16 cellular contexts compared by ENCODE assay signal in genomic region chr15:98721166-98721565, GRCh38.
A peak's percentile ranks its signal among the peaks of the same experiment; 100 is the strongest.
DNase-seq lines count a peak whose midpoint lies in the region; ATAC-seq and TF ChIP-seq lines count a peak whose summit lies in the region.
"Had no signal": no experiment of that assay in that cellular context is flagged by ENCODE, and none has a peak within 500 bp of the region (broad histone marks: within the 10 kb centered on the region; RNA-seq: fewer than 3 reads in every experiment).

No MANE protein-coding gene starts in this region.

- no peaks in the 10 kb centered on the region for H3K27me3 Mint-ChIP-seq in Caco-2 (ENCODE audit: insufficient read depth, unreplicated experiment)
- no peaks in the 10 kb centered on the region for H3K27me3 Mint-ChIP-seq in naive thymus-derived CD4-positive, alpha-beta T cell

- peaks cover 63% of the 10 kb centered on the region for H3K4me1 Mint-ChIP-seq in Caco-2 (ENCODE audit: low read depth, unreplicated experiment)
- peaks cover 30 to 97% (median 92%) of the 10 kb centered on the region in 7 donors for H3K4me1 Mint-ChIP-seq in naive thymus-derived CD4-positive, alpha-beta T cell

- no peak overlapping the region for H3K4me3 Mint-ChIP-seq in Caco-2 (ENCODE audit: unreplicated experiment)
- H3K4me3 Mint-ChIP-seq in naive thymus-derived CD4-positive, alpha-beta T cell = peak overlapping the region in 9 of 10 donors; percentile 30 to 62 (median 54)

- H3K36me3 ChIP-seq in right atrium auricular region (no peaks in the 10 kb centered on the region), Caco-2 (ENCODE audit: control insufficient read depth, insufficient read depth, low read length) (no peaks in the 10 kb centered on the region)
- H3K36me3 ChIP-seq in naive thymus-derived CD4-positive, alpha-beta T cell (ENCODE audit: control insufficient read depth in 2 of 3, insufficient read depth in 3 of 3, low read length in 3 of 3) = no peaks in the 10 kb centered on the region

- ATAC-seq in naive thymus-derived CD4-positive, alpha-beta T cell = no peak
- no peak for ATAC-seq in GM18511 (IDR thresholded peaks at IDR 0.05; ENCODE audit: unreplicated experiment)
- ATAC-seq: HCT116, K562 had no signal

- peak overlapping the region; percentile 85 to 90 for H3K27ac ChIP-seq in right atrium auricular region
- no peak overlapping the region for H3K27ac ChIP-seq in naive thymus-derived CD4-positive, alpha-beta T cell (ENCODE audit: low read depth, low read length)

- H3K9me3 ChIP-seq in right atrium auricular region (no peaks in the 10 kb centered on the region), Caco-2 (no peaks in the 10 kb centered on the region)
- H3K9me3 ChIP-seq in naive thymus-derived CD4-positive, alpha-beta T cell (ENCODE audit: control insufficient read depth in 2 of 3, low read length in 3 of 3) = no peaks in the 10 kb centered on the region

- H3K27ac Mint-ChIP-seq in Caco-2 (ENCODE audit: unreplicated experiment) = peak overlapping the region; percentile 94
- H3K27ac Mint-ChIP-seq in naive thymus-derived CD4-positive, alpha-beta T cell = peak overlapping the region in 6 of 9 donors; percentile 4 to 43 (median 31)

- no peaks in the 10 kb centered on the region for H3K9me3 Mint-ChIP-seq in Caco-2 (ENCODE audit: unreplicated experiment)
- H3K9me3 Mint-ChIP-seq in naive thymus-derived CD4-positive, alpha-beta T cell = no peaks in the 10 kb centered on the region

- no peak for TF ChIP-seq CTCF in right atrium auricular region (IDR thresholded peaks at IDR 0.05)
- no peak for TF ChIP-seq CTCF in Caco-2 (IDR thresholded peaks at IDR 0.05; ENCODE audit: insufficient read depth in 1 of 2, low read depth in 1 of 2, low read length in 1 of 2, severe bottlenecking in 1 of 2, unreplicated experiment in 1 of 2)

- H3K4me3 ChIP-seq in right atrium auricular region = no peak overlapping the region
- H3K4me3 ChIP-seq in Caco-2 (ENCODE audit: low read depth, low read length) = no peak overlapping the region
- no peak overlapping the region for H3K4me3 ChIP-seq in naive thymus-derived CD4-positive, alpha-beta T cell (ENCODE audit: low read length)
- H3K4me3 ChIP-seq: K562 had no signal

- no TSS peak for BruUV-seq in Caco-2 (replicated peaks; lab: Mats Ljungman, UMichigan)

- CTCF ChIA-PET in Caco-2 (lab: Charles Lee) = no interaction called here
- CTCF ChIA-PET in naive thymus-derived CD4-positive, alpha-beta T cell (lab: Charles Lee) = no interaction called here

- POLR2A ChIA-PET in Caco-2 (lab: Charles Lee) = no interaction called here
- POLR2A ChIA-PET in naive thymus-derived CD4-positive, alpha-beta T cell (lab: Charles Lee) = no interaction called here

- intact Hi-C loops in cardiac septum (cut with DNase I) = loop anchor here (2.0 to 10.0 kb wide), 2 partner anchors 46 to 56 kb away; no protein-coding TSS in a partner anchor
- intact Hi-C loops in Caco-2 (cut with micrococcal nuclease; ENCODE audit: unreplicated experiment) = loop anchor here (5.0 kb wide), 1 partner anchor 69 kb away; no protein-coding TSS in a partner anchor
- intact Hi-C loops in naive thymus-derived CD4-positive, alpha-beta T cell (cut with micrococcal nuclease) = loop anchor here in 1 of 2 donors (10.0 kb wide), 1 partner anchor 46 kb away; no protein-coding TSS in a partner anchor

- peaks cover 0 to 87% of the 10 kb centered on the region in 2 donors for H3K4me1 ChIP-seq in right atrium auricular region
- H3K4me1 ChIP-seq in Caco-2 = peaks cover 85% of the 10 kb centered on the region
- peaks cover 0 to 36% of the 10 kb centered on the region in 2 donors for H3K4me1 ChIP-seq in naive thymus-derived CD4-positive, alpha-beta T cell (ENCODE audit: control insufficient read depth in 2 of 2, insufficient read depth in 2 of 2, low read length in 2 of 2)

- no peak for DNase-seq in right atrium auricular region (ENCODE audit: low spot score)
- no peak for DNase-seq in cardiac septum (ENCODE audit: low spot score)
- DNase-seq in Caco-2 = no peak
- peak; percentile 18 for DNase-seq in M059J (ENCODE audit: low read depth)
- DNase-seq in naive thymus-derived CD4-positive, alpha-beta T cell = no peak
- DNase-seq in activated CD8-positive, alpha-beta memory T cell treated with anti-CD3 and anti-CD28 coated beads for 24 hours = no peak
- DNase-seq: COR-L47, NCI-H1092 treated with DMSO at 0.1 percent for 48 hours, NCI-H1694, NCI-H2107, NCI-H226, NCI-H526 treated with DMSO at 0.1 percent for 48 hours, RPMI8226 had no signal

- H3K36me3 Mint-ChIP-seq in Caco-2 (ENCODE audit: insufficient read depth, unreplicated experiment) = peaks cover 10% of the 10 kb centered on the region
- peaks cover 0 to 13% (median 8%) of the 10 kb centered on the region in 5 donors for H3K36me3 Mint-ChIP-seq in naive thymus-derived CD4-positive, alpha-beta T cell

- H3K27me3 ChIP-seq in right atrium auricular region (no peaks in the 10 kb centered on the region), Caco-2 (replicated peaks; ENCODE audit: control insufficient read depth, insufficient read depth, low read length) (no peaks in the 10 kb centered on the region)
- no peaks in the 10 kb centered on the region for H3K27me3 ChIP-seq in naive thymus-derived CD4-positive, alpha-beta T cell (ENCODE audit: control insufficient read depth in 2 of 2, insufficient read depth in 2 of 2, low read length in 2 of 2)
